ENCODE assay signal across 9 cellular contexts in genomic region chr18:73235491-73235890, GRCh38.
A peak's percentile ranks its signal among the peaks of the same experiment; 100 is the strongest.
DNase-seq lines count a peak whose midpoint lies in the region; ATAC-seq and TF ChIP-seq lines count a peak whose summit lies in the region.
"Had no signal": no experiment of that assay in that cellular context is flagged by ENCODE, and none has a peak within 500 bp of the region (broad histone marks: within the 10 kb centered on the region; RNA-seq: fewer than 3 reads in every experiment).

No MANE protein-coding gene starts in this region.

- no peaks in the 10 kb centered on the region for H3K9me3 Mint-ChIP-seq in activated naive CD8-positive, alpha-beta T cell treated with anti-CD3 and anti-CD28 coated beads, Interleukin-2, amount 50 U/mL, for 24 hours
- H3K9me3 Mint-ChIP-seq in activated naive CD8-positive, alpha-beta T cell treated with anti-CD3 and anti-CD28 coated beads for 36 hours, result peaks cover 2% of the 10 kb centered on the region
- H3K9me3 Mint-ChIP-seq in activated B cell treated with CpG ODN at 0.5 μM for 24 hours (no peaks in the 10 kb centered on the region), progenitor cell of endocrine pancreas (ENCODE audit: low read depth) (peaks cover 4% of the 10 kb centered on the region)
- H3K9me3 Mint-ChIP-seq in stimulated activated effector memory CD8-positive, alpha-beta T cell treated with anti-CD3 and anti-CD28 coated beads, Interleukin-12 subunit alpha, Interleukin-12 subunit beta, amount 100 ng/mL, for 72 hours, result peaks cover 17% of the 10 kb centered on the region
- no peaks in the 10 kb centered on the region for H3K9me3 Mint-ChIP-seq in activated T-helper 2 cell treated with anti-CD3 and anti-CD28 coated beads, Interferon-gamma antibody, Interleukin-2, Interleukin-4, amounts not matched to agents 10 μg/mL and 5 μg/mL and 100 μg/mL, durations not matched to agents 14 hours and 24 hours and 36 hours

- H3K4me1 Mint-ChIP-seq in activated naive CD8-positive, alpha-beta T cell treated with anti-CD3 and anti-CD28 coated beads, Interleukin-2, amount 50 U/mL, for 24 hours, result no peaks in the 10 kb centered on the region
- no peaks in the 10 kb centered on the region for H3K4me1 Mint-ChIP-seq in activated naive CD8-positive, alpha-beta T cell treated with anti-CD3 and anti-CD28 coated beads for 36 hours
- H3K4me1 Mint-ChIP-seq in activated B cell treated with CpG ODN at 0.5 μM for 24 hours (peaks cover 8% of the 10 kb centered on the region), progenitor cell of endocrine pancreas (ENCODE audit: low read depth) (no peaks in the 10 kb centered on the region)
- no peaks in the 10 kb centered on the region for H3K4me1 Mint-ChIP-seq in stimulated activated effector memory CD8-positive, alpha-beta T cell treated with anti-CD3 and anti-CD28 coated beads, Interleukin-12 subunit alpha, Interleukin-12 subunit beta, amount 100 ng/mL, for 72 hours
- H3K4me1 Mint-ChIP-seq in activated T-helper 2 cell treated with anti-CD3 and anti-CD28 coated beads, Interferon-gamma antibody, Interleukin-2, Interleukin-4, amounts not matched to agents 10 μg/mL and 5 μg/mL and 100 μg/mL, durations not matched to agents 14 hours and 24 hours and 36 hours (ENCODE audit: low read depth), result no peaks in the 10 kb centered on the region

- intact Hi-C loops in activated B cell treated with CpG ODN at 0.5 μM for 24 hours (cut with micrococcal nuclease), result no loop called here
- intact Hi-C loops in activated T-helper 2 cell treated with anti-CD3 and anti-CD28 coated beads, Interferon-gamma antibody, Interleukin-2, Interleukin-4, amounts not matched to agents 10 μg/mL and 5 μg/mL and 100 μg/mL, durations not matched to agents 14 hours and 24 hours and 36 hours (cut with micrococcal nuclease), result no loop called here

- DNase-seq in activated naive CD8-positive, alpha-beta T cell treated with anti-CD3 and anti-CD28 coated beads, Interleukin-2, amount 50 U/mL, for 24 hours, result no peak
- DNase-seq in activated naive CD8-positive, alpha-beta T cell treated with anti-CD3 and anti-CD28 coated beads for 36 hours, result no peak
- DNase-seq in activated B cell treated with CpG ODN at 0.5 μM for 24 hours (no peak), progenitor cell of endocrine pancreas (ENCODE audit: low spot score, unreplicated experiment) (no peak)
- DNase-seq in stimulated activated effector memory CD8-positive, alpha-beta T cell treated with anti-CD3 and anti-CD28 coated beads, Interleukin-12 subunit alpha, Interleukin-12 subunit beta, amount 100 ng/mL, for 72 hours (ENCODE audit: low spot score in 2 of 2), result no peak
- no peak for DNase-seq in activated T-helper 2 cell treated with anti-CD3 and anti-CD28 coated beads, Interferon-gamma antibody, Interleukin-2, Interleukin-4, amounts not matched to agents 10 μg/mL and 5 μg/mL and 100 μg/mL, durations not matched to agents 14 hours and 24 hours and 36 hours (ENCODE audit: low spot score)
- DNase-seq in stimulated activated CD4-positive, alpha-beta T cell treated with anti-CD3 and anti-CD28 coated beads, Interleukin-4, amount 100 ng/mL, for 24 hours, result no peak
- DNase-seq: KG1 had no signal

- CTCF ChIA-PET in activated B cell treated with CpG ODN at 0.5 μM for 24 hours (lab: Charles Lee), result no interaction called here

- POLR2A ChIA-PET in activated B cell treated with CpG ODN at 0.5 μM for 24 hours (lab: Charles Lee), result no interaction called here

- H3K4me3 Mint-ChIP-seq in activated naive CD8-positive, alpha-beta T cell treated with anti-CD3 and anti-CD28 coated beads, Interleukin-2, amount 50 U/mL, for 24 hours, result no peak overlapping the region
- no peak overlapping the region for H3K4me3 Mint-ChIP-seq in activated naive CD8-positive, alpha-beta T cell treated with anti-CD3 and anti-CD28 coated beads for 36 hours
- H3K4me3 Mint-ChIP-seq in activated B cell treated with CpG ODN at 0.5 μM for 24 hours (no peak overlapping the region), progenitor cell of endocrine pancreas (ENCODE audit: low read depth) (no peak overlapping the region)
- H3K4me3 Mint-ChIP-seq in stimulated activated effector memory CD8-positive, alpha-beta T cell treated with anti-CD3 and anti-CD28 coated beads, Interleukin-12 subunit alpha, Interleukin-12 subunit beta, amount 100 ng/mL, for 72 hours, result no peak overlapping the region
- no peak overlapping the region for H3K4me3 Mint-ChIP-seq in activated T-helper 2 cell treated with anti-CD3 and anti-CD28 coated beads, Interferon-gamma antibody, Interleukin-2, Interleukin-4, amounts not matched to agents 10 μg/mL and 5 μg/mL and 100 μg/mL, durations not matched to agents 14 hours and 24 hours and 36 hours (ENCODE audit: low read depth)

- H3K27me3 Mint-ChIP-seq in activated naive CD8-positive, alpha-beta T cell treated with anti-CD3 and anti-CD28 coated beads, Interleukin-2, amount 50 U/mL, for 24 hours, result no peaks in the 10 kb centered on the region
- no peaks in the 10 kb centered on the region for H3K27me3 Mint-ChIP-seq in activated naive CD8-positive, alpha-beta T cell treated with anti-CD3 and anti-CD28 coated beads for 36 hours
- H3K27me3 Mint-ChIP-seq in activated B cell treated with CpG ODN at 0.5 μM for 24 hours (no peaks in the 10 kb centered on the region), progenitor cell of endocrine pancreas (no peaks in the 10 kb centered on the region)
- H3K27me3 Mint-ChIP-seq in activated T-helper 2 cell treated with anti-CD3 and anti-CD28 coated beads, Interferon-gamma antibody, Interleukin-2, Interleukin-4, amounts not matched to agents 10 μg/mL and 5 μg/mL and 100 μg/mL, durations not matched to agents 14 hours and 24 hours and 36 hours (ENCODE audit: low read depth), result no peaks in the 10 kb centered on the region

- H3K27ac Mint-ChIP-seq in activated naive CD8-positive, alpha-beta T cell treated with anti-CD3 and anti-CD28 coated beads, Interleukin-2, amount 50 U/mL, for 24 hours, result no peak overlapping the region
- H3K27ac Mint-ChIP-seq in activated naive CD8-positive, alpha-beta T cell treated with anti-CD3 and anti-CD28 coated beads for 36 hours, result no peak overlapping the region
- H3K27ac Mint-ChIP-seq in activated B cell treated with CpG ODN at 0.5 μM for 24 hours (no peak overlapping the region), progenitor cell of endocrine pancreas (no peak overlapping the region)
- no peak overlapping the region for H3K27ac Mint-ChIP-seq in stimulated activated effector memory CD8-positive, alpha-beta T cell treated with anti-CD3 and anti-CD28 coated beads, Interleukin-12 subunit alpha, Interleukin-12 subunit beta, amount 100 ng/mL, for 72 hours
- no peak overlapping the region for H3K27ac Mint-ChIP-seq in activated T-helper 2 cell treated with anti-CD3 and anti-CD28 coated beads, Interferon-gamma antibody, Interleukin-2, Interleukin-4, amounts not matched to agents 10 μg/mL and 5 μg/mL and 100 μg/mL, durations not matched to agents 14 hours and 24 hours and 36 hours

- TF ChIP-seq CTCF in activated B cell treated with CpG ODN at 0.5 μM for 24 hours (IDR thresholded peaks at IDR 0.05) (no peak), progenitor cell of endocrine pancreas (IDR thresholded peaks at IDR 0.05; ENCODE audit: unreplicated experiment) (no peak)

- ATAC-seq in activated naive CD8-positive, alpha-beta T cell treated with anti-CD3 and anti-CD28 coated beads, Interleukin-2, amount 50 U/mL, for 24 hours, result peak; percentile 36
- ATAC-seq in HG03025 (IDR thresholded peaks at IDR 0.05; ENCODE audit: low FRiP score, unreplicated experiment) (peak; percentile 72), activated B cell treated with CpG ODN at 0.5 μM for 24 hours (ENCODE audit: low read depth) (peak; percentile 14)
- peak; percentile 46 for ATAC-seq in stimulated activated effector memory CD8-positive, alpha-beta T cell treated with anti-CD3 and anti-CD28 coated beads, Interleukin-12 subunit alpha, Interleukin-12 subunit beta, amount 100 ng/mL, for 72 hours

- no peaks in the 10 kb centered on the region for H3K36me3 Mint-ChIP-seq in activated naive CD8-positive, alpha-beta T cell treated with anti-CD3 and anti-CD28 coated beads, Interleukin-2, amount 50 U/mL, for 24 hours (ENCODE audit: low read depth)
- H3K36me3 Mint-ChIP-seq in activated naive CD8-positive, alpha-beta T cell treated with anti-CD3 and anti-CD28 coated beads for 36 hours, result no peaks in the 10 kb centered on the region
- no peaks in the 10 kb centered on the region for H3K36me3 Mint-ChIP-seq in activated B cell treated with CpG ODN at 0.5 μM for 24 hours (ENCODE audit: low read depth)
- no peaks in the 10 kb centered on the region for H3K36me3 Mint-ChIP-seq in stimulated activated effector memory CD8-positive, alpha-beta T cell treated with anti-CD3 and anti-CD28 coated beads, Interleukin-12 subunit alpha, Interleukin-12 subunit beta, amount 100 ng/mL, for 72 hours
- no peaks in the 10 kb centered on the region for H3K36me3 Mint-ChIP-seq in progenitor cell of endocrine pancreas (ENCODE audit: insufficient read depth)
- H3K36me3 Mint-ChIP-seq in activated T-helper 2 cell treated with anti-CD3 and anti-CD28 coated beads, Interferon-gamma antibody, Interleukin-2, Interleukin-4, amounts not matched to agents 10 μg/mL and 5 μg/mL and 100 μg/mL, durations not matched to agents 14 hours and 24 hours and 36 hours (ENCODE audit: low read depth), result no peaks in the 10 kb centered on the region

Comparison
In these comparisons a context has a peak if more than half of its experiments do, and no peak if none do; other contexts are left out.
1. ATAC-seq: peak in every context shown above with its lines; median percentile 72 in HG03025; 46 in stimulated activated effector memory CD8-positive, alpha-beta T cell treated with anti-CD3 and anti-CD28 coated beads, Interleukin-12 subunit alpha, Interleukin-12 subunit beta, amount 100 ng/mL, for 72 hours; 36 in activated naive CD8-positive, alpha-beta T cell treated with anti-CD3 and anti-CD28 coated beads, Interleukin-2, amount 50 U/mL, for 24 hours; 14 in activated B cell treated with CpG ODN at 0.5 μM for 24 hours.